Comparison of ENCODE assay signal across 9 cellular contexts in the genomic region with DNA sequence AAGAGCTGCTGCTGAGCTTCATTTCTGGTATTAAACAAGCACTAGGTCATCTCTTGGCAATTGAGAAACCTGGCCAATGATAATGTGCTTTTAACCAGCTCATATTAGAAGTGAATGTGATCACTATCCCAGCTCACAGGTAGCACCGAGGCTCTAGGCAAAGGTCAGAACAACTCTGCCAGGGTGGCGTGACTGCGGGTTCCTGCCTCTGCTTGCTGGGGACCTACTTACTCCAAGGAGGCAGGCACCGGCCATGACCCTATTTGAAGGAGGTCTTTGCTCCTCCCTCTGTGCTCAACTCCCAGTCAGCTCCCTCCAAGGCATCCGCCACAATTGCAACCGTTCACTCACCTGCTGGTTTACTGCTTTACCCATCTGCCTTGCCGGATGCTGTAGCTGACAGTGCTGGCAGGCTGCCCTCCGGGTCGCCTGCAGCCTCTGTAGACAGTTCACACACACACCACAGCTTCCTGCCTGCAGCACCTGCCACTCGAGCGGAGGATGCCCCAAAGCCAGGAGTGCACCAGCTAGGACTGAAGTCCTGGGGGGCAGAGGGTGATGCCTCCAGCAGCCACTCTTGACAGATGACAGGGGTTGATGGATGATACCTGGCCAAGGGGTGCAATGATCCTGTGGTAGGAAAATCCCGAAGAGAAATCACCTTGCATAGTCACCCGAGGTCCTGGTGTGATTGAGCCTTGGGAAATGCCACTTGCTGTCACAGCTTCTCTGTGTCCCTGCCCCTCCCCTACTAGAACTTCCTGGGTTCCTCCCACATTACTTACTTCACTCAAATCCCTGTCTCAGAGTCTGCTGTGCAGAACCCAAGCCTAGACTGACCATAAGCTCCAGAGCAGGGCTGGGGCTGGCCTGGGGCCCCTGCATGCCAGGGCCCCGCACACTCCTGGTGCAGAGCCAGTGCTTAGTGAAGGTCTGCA. TPM values are rescaled to one million over a fixed set of nuclear protein-coding genes. Genes with fewer than 3 reads are reported as not detected.
A peak's percentile ranks its signal among the peaks of the same experiment; 100 is the strongest.
DNase-seq lines count a peak whose midpoint lies in the region; ATAC-seq and TF ChIP-seq lines count a peak whose summit lies in the region.
"Had no signal": no experiment of that assay in that cellular context is flagged by ENCODE, and none has a peak within 500 bp of the region (broad histone marks: within the 10 kb centered on the region; RNA-seq: fewer than 3 reads in every experiment).

No MANE protein-coding gene starts in this region.

- TF ChIP-seq POLR2A in esophagus squamous epithelium (IDR thresholded peaks at IDR 0.05): no peak

- no peaks in the 10 kb centered on the region for H3K36me3 Mint-ChIP-seq in CD4-positive, CD25-positive, alpha-beta regulatory T cell
- H3K36me3 Mint-ChIP-seq in activated T-helper 17 cell treated with anti-CD3 and anti-CD28 coated beads, Interleukin-2, amount 50 U/mL, for 72 hours (ENCODE audit: low read depth): no peaks in the 10 kb centered on the region
- H3K36me3 Mint-ChIP-seq in Caco-2 (ENCODE audit: insufficient read depth, unreplicated experiment): no peaks in the 10 kb centered on the region

- TF ChIP-seq CTCF in esophagus squamous epithelium (IDR thresholded peaks at IDR 0.05): no peak
- TF ChIP-seq CTCF in Caco-2 (IDR thresholded peaks at IDR 0.05; ENCODE audit: insufficient read depth in 1 of 2, low read depth in 1 of 2, low read length in 1 of 2, severe bottlenecking in 1 of 2, unreplicated experiment in 1 of 2): no peak

- no TSS peak for BruUV-seq in Caco-2 (replicated peaks; lab: Mats Ljungman, UMichigan)

- WGBS in esophagus squamous epithelium, 2 donors: 52 to 55% methylated on average over 6 to 13 of the region's 14 CpGs

- peak overlapping the region; percentile 79 to 87 (median 83) for H3K27ac Mint-ChIP-seq in CD4-positive, CD25-positive, alpha-beta regulatory T cell
- peak overlapping the region; percentile 78 for H3K27ac Mint-ChIP-seq in activated T-helper 17 cell treated with anti-CD3 and anti-CD28 coated beads, Interleukin-2, amount 50 U/mL, for 72 hours
- H3K27ac Mint-ChIP-seq in Caco-2 (ENCODE audit: unreplicated experiment): no peak overlapping the region

- peak overlapping the region; percentile 51 for H3K4me3 ChIP-seq in CD4-positive, CD25-positive, alpha-beta regulatory T cell (ENCODE audit: low read depth, low read length)
- H3K4me3 ChIP-seq in esophagus squamous epithelium (no peak overlapping the region), Caco-2 (ENCODE audit: low read depth, low read length) (no peak overlapping the region)

- no peaks in the 10 kb centered on the region for H3K27me3 ChIP-seq in CD4-positive, CD25-positive, alpha-beta regulatory T cell (ENCODE audit: control insufficient read depth, insufficient read depth, low read length)
- peaks cover 0 to 69% (median 2%) of the 10 kb centered on the region in 4 donors for H3K27me3 ChIP-seq in esophagus squamous epithelium
- no peaks in the 10 kb centered on the region; the same call in 1 of the 2 replicates for H3K27me3 ChIP-seq in Caco-2 (replicated peaks; ENCODE audit: control insufficient read depth, insufficient read depth, low read length)

- H3K36me3 ChIP-seq in CD4-positive, CD25-positive, alpha-beta regulatory T cell (ENCODE audit: control insufficient read depth, insufficient read depth, low read length): no peaks in the 10 kb centered on the region
- no peaks in the 10 kb centered on the region for H3K36me3 ChIP-seq in esophagus squamous epithelium
- no peaks in the 10 kb centered on the region for H3K36me3 ChIP-seq in Caco-2 (ENCODE audit: control insufficient read depth, insufficient read depth, low read length)

- peaks cover 8 to 40% (median 29%) of the 10 kb centered on the region in 4 donors for H3K4me1 Mint-ChIP-seq in CD4-positive, CD25-positive, alpha-beta regulatory T cell
- peaks cover 37% of the 10 kb centered on the region for H3K4me1 Mint-ChIP-seq in activated T-helper 17 cell treated with anti-CD3 and anti-CD28 coated beads, Interleukin-2, amount 50 U/mL, for 72 hours
- no peaks in the 10 kb centered on the region for H3K4me1 Mint-ChIP-seq in Caco-2 (ENCODE audit: low read depth, unreplicated experiment)

- peaks cover 23% of the 10 kb centered on the region for H3K4me1 ChIP-seq in CD4-positive, CD25-positive, alpha-beta regulatory T cell (ENCODE audit: control insufficient read depth, insufficient read depth, low read length, poor library complexity, severe bottlenecking)
- H3K4me1 ChIP-seq in esophagus squamous epithelium: no peaks in the 10 kb centered on the region
- no peaks in the 10 kb centered on the region for H3K4me1 ChIP-seq in Caco-2

- peak; percentile 47 to 92 (median 77) for DNase-seq in CD4-positive, CD25-positive, alpha-beta regulatory T cell
- DNase-seq in NCI-H2227 treated with DMSO at 0.1 percent for 48 hours (lab: John Stamatoyannopoulos, UW) (peak; percentile 13), esophagus squamous epithelium (lab: John Stamatoyannopoulos, UW) (no peak), Caco-2 (no peak), NCI-H128 (lab: John Stamatoyannopoulos, UW; ENCODE audit: unreplicated experiment) (no peak)
- DNase-seq in stimulated activated CD4-positive, alpha-beta T cell treated with anti-CD3 and anti-CD28 coated beads, TNF-alpha, amount 100 ng/mL, for 4 hours (ENCODE audit: low read depth in 3 of 3): peak in 2 of 3 experiments; percentile 18 to 27

- peak overlapping the region; percentile 62 for H3K27ac ChIP-seq in CD4-positive, CD25-positive, alpha-beta regulatory T cell (ENCODE audit: insufficient read depth, low read length, poor library complexity, severe bottlenecking)
- no peak overlapping the region for H3K27ac ChIP-seq in esophagus squamous epithelium

- H3K9me3 ChIP-seq in CD4-positive, CD25-positive, alpha-beta regulatory T cell (ENCODE audit: control insufficient read depth in 2 of 2, low read length in 2 of 2): no peaks in the 10 kb centered on the region
- no peaks in the 10 kb centered on the region for H3K9me3 ChIP-seq in esophagus squamous epithelium
- H3K9me3 ChIP-seq in Caco-2: no peaks in the 10 kb centered on the region

- ATAC-seq in CD4-positive, CD25-positive, alpha-beta regulatory T cell (ENCODE audit: low read depth in 2 of 2): peak; percentile 96 to 99
- peak; percentile 90 for ATAC-seq in GM21786 (IDR thresholded peaks at IDR 0.05; ENCODE audit: unreplicated experiment)
- ATAC-seq in activated T-helper 17 cell treated with anti-CD3 and anti-CD28 coated beads, Interleukin-2, amount 50 U/mL, for 72 hours (replicated peaks): peak; percentile 96

- intact Hi-C loops in esophagus squamous epithelium (cut with DNase I) (no loop called here), Caco-2 (cut with micrococcal nuclease; ENCODE audit: unreplicated experiment) (no loop called here)

- peak overlapping the region; percentile 0 to 71 (median 38) for H3K4me3 Mint-ChIP-seq in CD4-positive, CD25-positive, alpha-beta regulatory T cell
- peak overlapping the region; percentile 70 for H3K4me3 Mint-ChIP-seq in activated T-helper 17 cell treated with anti-CD3 and anti-CD28 coated beads, Interleukin-2, amount 50 U/mL, for 72 hours
- no peak overlapping the region for H3K4me3 Mint-ChIP-seq in Caco-2 (ENCODE audit: unreplicated experiment)

- no peaks in the 10 kb centered on the region for H3K9me3 Mint-ChIP-seq in CD4-positive, CD25-positive, alpha-beta regulatory T cell
- no peaks in the 10 kb centered on the region for H3K9me3 Mint-ChIP-seq in activated T-helper 17 cell treated with anti-CD3 and anti-CD28 coated beads, Interleukin-2, amount 50 U/mL, for 72 hours
- no peaks in the 10 kb centered on the region for H3K9me3 Mint-ChIP-seq in Caco-2 (ENCODE audit: unreplicated experiment)

- CTCF ChIA-PET in Caco-2 (lab: Charles Lee): no interaction called here

- POLR2A ChIA-PET in Caco-2 (lab: Charles Lee): no interaction called here

- H3K27me3 Mint-ChIP-seq in CD4-positive, CD25-positive, alpha-beta regulatory T cell: peaks cover 10% of the 10 kb centered on the region
- peaks cover 3% of the 10 kb centered on the region for H3K27me3 Mint-ChIP-seq in activated T-helper 17 cell treated with anti-CD3 and anti-CD28 coated beads, Interleukin-2, amount 50 U/mL, for 72 hours
- peaks cover 6% of the 10 kb centered on the region for H3K27me3 Mint-ChIP-seq in Caco-2 (ENCODE audit: insufficient read depth, unreplicated experiment)

RNA-seq across cellular contexts. Expression of a gene that starts 8.8 kb away (rescaled TPM):
- not detected for total RNA-seq in CD4-positive, CD25-positive, alpha-beta regulatory T cell
- polyA plus RNA-seq in CD4-positive, CD25-positive, alpha-beta regulatory T cell: not detected
- total RNA-seq in activated T-helper 17 cell treated with anti-CD3 and anti-CD28 coated beads, Interleukin-2, amount 50 U/mL, for 72 hours: not detected
- not detected for total RNA-seq in esophagus squamous epithelium
- not detected in 2 replicates for total RNA-seq in Caco-2 (2022)
- polyA plus RNA-seq: BJ had no signal

RNA-seq across cellular contexts. Expression of a gene that starts 32.8 kb away (rescaled TPM):
- total RNA-seq in CD4-positive, CD25-positive, alpha-beta regulatory T cell: 38.7 TPM
- polyA plus RNA-seq in CD4-positive, CD25-positive, alpha-beta regulatory T cell: 10 to 100 TPM; 39.8 to 47.3 (median 40.9) TPM
- 10 to 100 TPM in 1 of 2 donors, 1 to 10 TPM in 1; 8.4 to 23.3 TPM for total RNA-seq in activated T-helper 17 cell treated with anti-CD3 and anti-CD28 coated beads, Interleukin-2, amount 50 U/mL, for 72 hours
- total RNA-seq in esophagus squamous epithelium (10 to 100 TPM in 3 of 4 donors, 1 to 10 TPM in 1; 5.8 to 23.5 (median 11.1) TPM), Caco-2 (2022) (81.9 and 113 TPM in 2 replicates)

Comparison
In these comparisons a context has a peak if more than half of its experiments do, and no peak if none do; other contexts are left out.
1. DNase-seq: peak in CD4-positive, CD25-positive, alpha-beta regulatory T cell (3 of 3), NCI-H2227 treated with DMSO at 0.1 percent for 48 hours (single experiment) and stimulated activated CD4-positive, alpha-beta T cell treated with anti-CD3 and anti-CD28 coated beads, TNF-alpha, amount 100 ng/mL, for 4 hours (2 of 3); none in esophagus squamous epithelium (single experiment), Caco-2 (0 of 2) and NCI-H128 (single experiment).
2. Peak in every context shown above with its lines, with median percentiles within 50 percentile points of each other: ATAC-seq.